ENCODE assay signal across 27 cellular contexts in genomic region chr2:6911721-6912120, GRCh38. TPM values are rescaled to one million over a fixed set of nuclear protein-coding genes. Genes with fewer than 3 reads are reported as not detected.
DNase-seq lines count a peak whose midpoint lies in the region; ATAC-seq, FAIRE-seq and TF ChIP-seq lines count a peak whose summit lies in the region.
"Had no signal": no experiment of that assay in that cellular context is flagged by ENCODE, and none has a peak within 500 bp of the region (broad histone marks: within the 10 kb centered on the region; RNA-seq: fewer than 3 reads in every experiment).

No MANE protein-coding gene starts in this region.

- intact Hi-C loops in Calu3 (cut with micrococcal nuclease; ENCODE audit: unreplicated experiment): no loop called here

- peak overlapping the region; percentile 98 for H3K27ac Mint-ChIP-seq in activated naive CD8-positive, alpha-beta T cell
- H3K27ac Mint-ChIP-seq in natural killer cell treated with Interleukin-12 subunit alpha and Interleukin-12 subunit beta and Interleukin-15 and Interleukin-18, amount 100 ng/mL, for 72 hours: peak overlapping the region; percentile 92
- no peak overlapping the region for H3K27ac Mint-ChIP-seq in Calu3 (ENCODE audit: unreplicated experiment)
- H3K27ac Mint-ChIP-seq: activated B cell treated with CpG ODN at 0.5 μM for 24 hours; CD14-positive monocyte; nephron progenitor cell; stimulated activated naive B cell treated with anti-CD40 and anti-IgM and Interleukin-4, amounts not matched to agents 10 μg/mL and 1 μg/mL and 100 μg/mL, for 72 hours had no signal

- peaks cover 91% of the 10 kb centered on the region for H3K4me1 Mint-ChIP-seq in activated T-cell treated with anti-CD3 and anti-CD28 coated beads, Interleukin-2, amount 50 U/mL, for 4 hours (ENCODE audit: low read depth)
- peaks cover 98% of the 10 kb centered on the region for H3K4me1 Mint-ChIP-seq in activated naive CD8-positive, alpha-beta T cell (ENCODE audit: low read depth)
- peaks cover 81 to 88% of the 10 kb centered on the region in 2 donors for H3K4me1 Mint-ChIP-seq in natural killer cell treated with Interleukin-12 subunit alpha and Interleukin-12 subunit beta and Interleukin-15 and Interleukin-18, amount 100 ng/mL, for 72 hours (ENCODE audit: low read depth in 2 of 2)
- peaks cover 34% of the 10 kb centered on the region for H3K4me1 Mint-ChIP-seq in Calu3 (ENCODE audit: low read depth, unreplicated experiment)

- no peak for TF ChIP-seq CTCF in Calu3 (IDR thresholded peaks at IDR 0.05; ENCODE audit: unreplicated experiment)

- no peaks in the 10 kb centered on the region for H3K36me3 Mint-ChIP-seq in activated T-cell treated with anti-CD3 and anti-CD28 coated beads, Interleukin-2, amount 50 U/mL, for 4 hours (ENCODE audit: insufficient read depth)
- H3K36me3 Mint-ChIP-seq in activated naive CD8-positive, alpha-beta T cell: peaks cover 25% of the 10 kb centered on the region
- peaks cover 17% of the 10 kb centered on the region for H3K36me3 Mint-ChIP-seq in natural killer cell treated with Interleukin-12 subunit alpha and Interleukin-12 subunit beta and Interleukin-15 and Interleukin-18, amount 100 ng/mL, for 72 hours
- H3K36me3 Mint-ChIP-seq in Calu3 (ENCODE audit: insufficient read depth, unreplicated experiment): peaks cover 7% of the 10 kb centered on the region
- H3K36me3 Mint-ChIP-seq: CD14-positive monocyte; stimulated activated naive B cell treated with anti-CD40 and anti-IgM and Interleukin-4, amounts not matched to agents 10 μg/mL and 1 μg/mL and 100 μg/mL, for 72 hours had no signal

- no TSS peak for BruUV-seq in Calu3 (replicated peaks; lab: Mats Ljungman, UMichigan)

- no peak for DNase-seq in activated T-cell treated with anti-CD3 and anti-CD28 coated beads, Interleukin-2, amount 50 U/mL, for 4 hours
- no peak for DNase-seq in activated T-cell treated with anti-CD3 and anti-CD28 coated beads, Interleukin-2, amount 50 U/mL, for 48 hours
- no peak for DNase-seq in GM12891 (ENCODE audit: insufficient read length, low spot score)
- no peak for DNase-seq in natural killer cell treated with Interleukin-12 subunit alpha and Interleukin-12 subunit beta and Interleukin-15 and Interleukin-18, amount 100 ng/mL, for 72 hours (ENCODE audit: low spot score)
- DNase-seq in A172 (ENCODE audit: low spot score): no peak
- no peak for DNase-seq in Calu3
- DNase-seq: activated B cell treated with CpG ODN at 0.5 μM for 24 hours; activated effector memory CD4-positive, alpha-beta T cell treated with Interleukin-2 at 50 U/mL for 16 hours; aorta; DMS153; KG1; kidney; midbrain; NCI-H1417 treated with DMSO at 0.1 percent for 48 hours; NCI-H2081 treated with DMSO at 0.1 percent for 48 hours; NCI-H345; NCI-H82; nephron progenitor cell; pancreas; stimulated activated naive B cell treated with anti-CD40 and anti-IgM and Interleukin-4, amounts not matched to agents 10 μg/mL and 1 μg/mL and 100 μg/mL, for 72 hours; uterus had no signal

- ATAC-seq in activated T-cell treated with anti-CD3 and anti-CD28 coated beads, Interleukin-2, amount 50 U/mL, for 4 hours: no peak
- ATAC-seq in natural killer cell treated with Interleukin-12 subunit alpha and Interleukin-12 subunit beta and Interleukin-15 and Interleukin-18, amount 100 ng/mL, for 72 hours: no peak
- no peak for ATAC-seq in HG03097 (IDR thresholded peaks at IDR 0.05; ENCODE audit: low FRiP score, unreplicated experiment)
- ATAC-seq: pancreas; SK-N-SH treated with all-trans-retinoic acid at 6 μM for 48 hours; stimulated activated naive B cell treated with anti-CD40 and anti-IgM and Interleukin-4, amounts not matched to agents 10 μg/mL and 1 μg/mL and 100 μg/mL, for 72 hours had no signal

- CTCF ChIA-PET in Calu3 (lab: Charles Lee): no interaction called here

- no peaks in the 10 kb centered on the region for H3K9me3 Mint-ChIP-seq in activated T-cell treated with anti-CD3 and anti-CD28 coated beads, Interleukin-2, amount 50 U/mL, for 4 hours
- no peaks in the 10 kb centered on the region for H3K9me3 Mint-ChIP-seq in activated naive CD8-positive, alpha-beta T cell (ENCODE audit: low read depth)
- peaks cover 6% of the 10 kb centered on the region for H3K9me3 Mint-ChIP-seq in natural killer cell treated with Interleukin-12 subunit alpha and Interleukin-12 subunit beta and Interleukin-15 and Interleukin-18, amount 100 ng/mL, for 72 hours
- no peaks in the 10 kb centered on the region for H3K9me3 Mint-ChIP-seq in Calu3 (ENCODE audit: low read depth, unreplicated experiment)
- H3K9me3 Mint-ChIP-seq: activated B cell treated with CpG ODN at 0.5 μM for 24 hours; CD14-positive monocyte; stimulated activated naive B cell treated with anti-CD40 and anti-IgM and Interleukin-4, amounts not matched to agents 10 μg/mL and 1 μg/mL and 100 μg/mL, for 72 hours had no signal

- TF ChIP-seq POLR2A in GM12891 (IDR thresholded peaks at IDR 0.05; ENCODE audit: low read depth, low read length): no peak

- FAIRE-seq in GM12891 (lab: Jason Lieb, UNC): peak; percentile 84
- FAIRE-seq: kidney, pancreas had no signal

- H3K4me3 Mint-ChIP-seq in activated T-cell treated with anti-CD3 and anti-CD28 coated beads, Interleukin-2, amount 50 U/mL, for 4 hours: peak overlapping the region; percentile 45
- peak overlapping the region; percentile 72 for H3K4me3 Mint-ChIP-seq in activated naive CD8-positive, alpha-beta T cell
- peak overlapping the region; percentile 83 for H3K4me3 Mint-ChIP-seq in natural killer cell treated with Interleukin-12 subunit alpha and Interleukin-12 subunit beta and Interleukin-15 and Interleukin-18, amount 100 ng/mL, for 72 hours
- no peak overlapping the region for H3K4me3 Mint-ChIP-seq in Calu3 (ENCODE audit: low read depth, unreplicated experiment)
- H3K4me3 Mint-ChIP-seq: activated B cell treated with CpG ODN at 0.5 μM for 24 hours; CD14-positive monocyte; nephron progenitor cell; stimulated activated naive B cell treated with anti-CD40 and anti-IgM and Interleukin-4, amounts not matched to agents 10 μg/mL and 1 μg/mL and 100 μg/mL, for 72 hours had no signal

- no peaks in the 10 kb centered on the region for H3K27me3 Mint-ChIP-seq in activated T-cell treated with anti-CD3 and anti-CD28 coated beads, Interleukin-2, amount 50 U/mL, for 4 hours (ENCODE audit: low read depth)
- H3K27me3 Mint-ChIP-seq in activated naive CD8-positive, alpha-beta T cell: no peaks in the 10 kb centered on the region
- no peaks in the 10 kb centered on the region for H3K27me3 Mint-ChIP-seq in natural killer cell treated with Interleukin-12 subunit alpha and Interleukin-12 subunit beta and Interleukin-15 and Interleukin-18, amount 100 ng/mL, for 72 hours
- H3K27me3 Mint-ChIP-seq in Calu3 (ENCODE audit: unreplicated experiment): no peaks in the 10 kb centered on the region
- H3K27me3 Mint-ChIP-seq: activated B cell treated with CpG ODN at 0.5 μM for 24 hours had no signal

TF ChIP-seq in GM12891, 5 proteins besides CTCF, POLR2A, EP300 and RAD21:
- TF ChIP-seq TAF1 (IDR thresholded peaks at IDR 0.05; ENCODE audit: low read depth, low read length) (no peak), POLR2AphosphoS5 (IDR thresholded peaks at IDR 0.05; ENCODE audit: low read depth, low read length) (no peak), PAX5 (IDR thresholded peaks at IDR 0.05; ENCODE audit: insufficient read depth, low read length, severe bottlenecking) (no peak), SPI1 (IDR thresholded peaks at IDR 0.05; ENCODE audit: low read depth, low read length) (no peak), POU2F2 (IDR thresholded peaks at IDR 0.05; ENCODE audit: low read depth, low read length) (no peak)

RNA-seq across cellular contexts. Expression of gene RNF144A, which starts 5.5 kb away (rescaled TPM):
- total RNA-seq in activated T-cell treated with anti-CD3 and anti-CD28 coated beads, Interleukin-2, amount 50 U/mL, for 4 hours: 10 to 100 TPM; 13.7 to 25.6 (median 18.9) TPM
- 4.7 TPM for polyA plus RNA-seq in GM12891 (2012; ENCODE audit: low read depth, missing spikeins)
- 10 to 100 TPM; 17.2 to 66.1 TPM for total RNA-seq in natural killer cell treated with Interleukin-12 subunit alpha and Interleukin-12 subunit beta and Interleukin-15 and Interleukin-18, amount 100 ng/mL, for 72 hours
- total RNA-seq in A172 (2014; rRNA removed; shearing (Covaris generic)): 11.4 and 12.3 TPM in 2 replicates
- 13.7 and 15.4 TPM in 2 replicates for total RNA-seq in Calu3 (2022)

RNA-seq across cellular contexts. Expression of gene RSAD2, which starts 34.1 kb away (rescaled TPM):
- 1 to 10 TPM; 2.8 to 4.3 (median 3.3) TPM for total RNA-seq in activated T-cell treated with anti-CD3 and anti-CD28 coated beads, Interleukin-2, amount 50 U/mL, for 4 hours
- polyA plus RNA-seq in GM12891 (2012; ENCODE audit: low read depth, missing spikeins): 1.8 TPM
- total RNA-seq in natural killer cell treated with Interleukin-12 subunit alpha and Interleukin-12 subunit beta and Interleukin-15 and Interleukin-18, amount 100 ng/mL, for 72 hours: 1 to 10 TPM; 2.2 to 6.8 TPM
- 2.8 and 3.5 TPM in 2 replicates for total RNA-seq in A172 (2014; rRNA removed; shearing (Covaris generic))
- 37.2 and 137 TPM in 2 replicates for total RNA-seq in Calu3 (2022)
- total RNA-seq: G401 had no signal
- polyA plus RNA-seq: AG04450 had no signal

RNA-seq across cellular contexts. Expression of gene CMPK2, which starts 46.0 kb away (rescaled TPM):
- total RNA-seq in activated T-cell treated with anti-CD3 and anti-CD28 coated beads, Interleukin-2, amount 50 U/mL, for 4 hours: 1 to 10 TPM; 2.5 to 4.2 (median 3.2) TPM
- 3.6 TPM for polyA plus RNA-seq in GM12891 (2012; ENCODE audit: low read depth, missing spikeins)
- 1 to 10 TPM; 5.7 to 6.4 TPM for total RNA-seq in natural killer cell treated with Interleukin-12 subunit alpha and Interleukin-12 subunit beta and Interleukin-15 and Interleukin-18, amount 100 ng/mL, for 72 hours
- total RNA-seq in A172 (2014; rRNA removed; shearing (Covaris generic)): 11.4 and 12.7 TPM in 2 replicates
- 26.6 and 76.6 TPM in 2 replicates for total RNA-seq in Calu3 (2022)
- total RNA-seq: G401 had no signal
- polyA plus RNA-seq: AG04450 had no signal
